In genomic region chr7:110432061-110432553, GRCh38 we compare ENCODE assay signal across 27 cellular contexts.
"Had no signal": no experiment of that assay in that cellular context is flagged by ENCODE, and none has a peak within 500 bp of the region (broad histone marks: within the 10 kb centered on the region; RNA-seq: fewer than 3 reads in every experiment).

No MANE protein-coding gene starts in this region.

- H3K9me3 ChIP-seq: adrenal gland, body of pancreas, esophagus muscularis mucosa had no signal

- H3K4me1 ChIP-seq: adrenal gland, body of pancreas, esophagus muscularis mucosa had no signal

- H3K27me3 ChIP-seq: adrenal gland, body of pancreas, esophagus muscularis mucosa had no signal

- ATAC-seq: activated CD4-positive, CD25-positive, alpha-beta regulatory T cell treated with anti-CD3 and anti-CD28 coated beads, Interleukin-2, amount 50 U/mL, for 24 hours; activated CD8-positive, alpha-beta T cell treated with anti-CD3 and anti-CD28 coated beads for 36 hours; activated T-cell treated with anti-CD3 and anti-CD28 coated beads, Interleukin-2, amount 50 U/mL, for 4 hours; activated T-helper 17 cell treated with anti-CD3 and anti-CD28 coated beads, Interleukin-2, amount 50 U/mL, for 72 hours; body of pancreas; effector memory CD8-positive, alpha-beta T cell had no signal

- DNase-seq: activated B cell treated with CpG ODN at 0.5 μM for 24 hours; activated CD4-positive, alpha-beta T cell treated with anti-CD3 and anti-CD28 coated beads for 48 hours; activated CD4-positive, alpha-beta T cell treated with anti-CD3 and anti-CD28 coated beads, Interleukin-2, amount 50 U/mL, for 1 hour; activated CD4-positive, alpha-beta T cell treated with anti-CD3 and anti-CD28 coated beads, Interleukin-2, amount 50 U/mL, for 48 hours; activated CD8-positive, alpha-beta memory T cell treated with anti-CD3 and anti-CD28 coated beads for 24 hours; activated CD8-positive, alpha-beta T cell treated with anti-CD3 and anti-CD28 coated beads for 36 hours; activated effector memory CD4-positive, alpha-beta T cell treated with Interleukin-2 at 50 U/mL for 16 hours; activated gamma-delta T cell treated with Interleukin-2 at 50 U/mL for 16 hours; activated naive CD4-positive, alpha-beta T cell treated with anti-CD3 and anti-CD28 coated beads, Interleukin-2, amount 50 U/mL, for 16 hours; activated naive CD4-positive, alpha-beta T cell treated with Interleukin-2 at 50 U/mL for 16 hours; activated T-cell treated with anti-CD3 and anti-CD28 coated beads, Interleukin-2, amount 50 U/mL, for 4 hours; adrenal gland; amygdala; aorta; body of pancreas; cortex of kidney; dermis blood vessel endothelial cell; effector CD4-positive, alpha-beta T cell; effector memory CD8-positive, alpha-beta T cell; erythroblast; foreskin melanocyte; head of caudate nucleus; T-helper 2 cell had no signal

- H3K36me3 ChIP-seq: adrenal gland, esophagus muscularis mucosa had no signal

- H3K4me3 ChIP-seq: adrenal gland, body of pancreas, esophagus muscularis mucosa had no signal

- H3K27ac ChIP-seq: adrenal gland, body of pancreas, esophagus muscularis mucosa, VCaP had no signal
